Comparison of ENCODE assay signal across 1 cellular context in the genomic region with DNA sequence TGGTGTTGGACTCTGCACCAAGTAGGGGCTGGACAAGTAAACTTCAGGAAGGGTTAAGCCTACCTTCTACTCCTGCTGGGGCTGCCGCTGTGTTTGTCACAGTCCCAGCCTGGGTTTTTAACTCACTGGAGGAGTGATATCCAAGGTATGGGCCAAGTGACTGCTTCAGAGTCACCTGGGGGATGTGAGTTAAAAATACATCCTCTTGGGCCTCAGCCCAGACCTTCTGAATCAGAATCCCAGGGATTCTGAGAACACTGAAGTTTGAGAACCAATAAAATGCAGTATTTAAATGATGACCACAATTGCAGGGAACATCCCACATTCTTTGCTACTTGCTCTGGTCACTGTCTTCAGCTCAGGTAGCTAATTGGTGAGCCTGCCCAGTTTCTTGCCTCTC.
TF ChIP-seq lines count a peak whose summit lies in the region.

No MANE protein-coding gene starts in this region.

TF ChIP-seq in GM23338, 12 proteins besides CTCF, POLR2A, EP300 and RAD21 (continued from another document):
- TF ChIP-seq, protein P1, sequence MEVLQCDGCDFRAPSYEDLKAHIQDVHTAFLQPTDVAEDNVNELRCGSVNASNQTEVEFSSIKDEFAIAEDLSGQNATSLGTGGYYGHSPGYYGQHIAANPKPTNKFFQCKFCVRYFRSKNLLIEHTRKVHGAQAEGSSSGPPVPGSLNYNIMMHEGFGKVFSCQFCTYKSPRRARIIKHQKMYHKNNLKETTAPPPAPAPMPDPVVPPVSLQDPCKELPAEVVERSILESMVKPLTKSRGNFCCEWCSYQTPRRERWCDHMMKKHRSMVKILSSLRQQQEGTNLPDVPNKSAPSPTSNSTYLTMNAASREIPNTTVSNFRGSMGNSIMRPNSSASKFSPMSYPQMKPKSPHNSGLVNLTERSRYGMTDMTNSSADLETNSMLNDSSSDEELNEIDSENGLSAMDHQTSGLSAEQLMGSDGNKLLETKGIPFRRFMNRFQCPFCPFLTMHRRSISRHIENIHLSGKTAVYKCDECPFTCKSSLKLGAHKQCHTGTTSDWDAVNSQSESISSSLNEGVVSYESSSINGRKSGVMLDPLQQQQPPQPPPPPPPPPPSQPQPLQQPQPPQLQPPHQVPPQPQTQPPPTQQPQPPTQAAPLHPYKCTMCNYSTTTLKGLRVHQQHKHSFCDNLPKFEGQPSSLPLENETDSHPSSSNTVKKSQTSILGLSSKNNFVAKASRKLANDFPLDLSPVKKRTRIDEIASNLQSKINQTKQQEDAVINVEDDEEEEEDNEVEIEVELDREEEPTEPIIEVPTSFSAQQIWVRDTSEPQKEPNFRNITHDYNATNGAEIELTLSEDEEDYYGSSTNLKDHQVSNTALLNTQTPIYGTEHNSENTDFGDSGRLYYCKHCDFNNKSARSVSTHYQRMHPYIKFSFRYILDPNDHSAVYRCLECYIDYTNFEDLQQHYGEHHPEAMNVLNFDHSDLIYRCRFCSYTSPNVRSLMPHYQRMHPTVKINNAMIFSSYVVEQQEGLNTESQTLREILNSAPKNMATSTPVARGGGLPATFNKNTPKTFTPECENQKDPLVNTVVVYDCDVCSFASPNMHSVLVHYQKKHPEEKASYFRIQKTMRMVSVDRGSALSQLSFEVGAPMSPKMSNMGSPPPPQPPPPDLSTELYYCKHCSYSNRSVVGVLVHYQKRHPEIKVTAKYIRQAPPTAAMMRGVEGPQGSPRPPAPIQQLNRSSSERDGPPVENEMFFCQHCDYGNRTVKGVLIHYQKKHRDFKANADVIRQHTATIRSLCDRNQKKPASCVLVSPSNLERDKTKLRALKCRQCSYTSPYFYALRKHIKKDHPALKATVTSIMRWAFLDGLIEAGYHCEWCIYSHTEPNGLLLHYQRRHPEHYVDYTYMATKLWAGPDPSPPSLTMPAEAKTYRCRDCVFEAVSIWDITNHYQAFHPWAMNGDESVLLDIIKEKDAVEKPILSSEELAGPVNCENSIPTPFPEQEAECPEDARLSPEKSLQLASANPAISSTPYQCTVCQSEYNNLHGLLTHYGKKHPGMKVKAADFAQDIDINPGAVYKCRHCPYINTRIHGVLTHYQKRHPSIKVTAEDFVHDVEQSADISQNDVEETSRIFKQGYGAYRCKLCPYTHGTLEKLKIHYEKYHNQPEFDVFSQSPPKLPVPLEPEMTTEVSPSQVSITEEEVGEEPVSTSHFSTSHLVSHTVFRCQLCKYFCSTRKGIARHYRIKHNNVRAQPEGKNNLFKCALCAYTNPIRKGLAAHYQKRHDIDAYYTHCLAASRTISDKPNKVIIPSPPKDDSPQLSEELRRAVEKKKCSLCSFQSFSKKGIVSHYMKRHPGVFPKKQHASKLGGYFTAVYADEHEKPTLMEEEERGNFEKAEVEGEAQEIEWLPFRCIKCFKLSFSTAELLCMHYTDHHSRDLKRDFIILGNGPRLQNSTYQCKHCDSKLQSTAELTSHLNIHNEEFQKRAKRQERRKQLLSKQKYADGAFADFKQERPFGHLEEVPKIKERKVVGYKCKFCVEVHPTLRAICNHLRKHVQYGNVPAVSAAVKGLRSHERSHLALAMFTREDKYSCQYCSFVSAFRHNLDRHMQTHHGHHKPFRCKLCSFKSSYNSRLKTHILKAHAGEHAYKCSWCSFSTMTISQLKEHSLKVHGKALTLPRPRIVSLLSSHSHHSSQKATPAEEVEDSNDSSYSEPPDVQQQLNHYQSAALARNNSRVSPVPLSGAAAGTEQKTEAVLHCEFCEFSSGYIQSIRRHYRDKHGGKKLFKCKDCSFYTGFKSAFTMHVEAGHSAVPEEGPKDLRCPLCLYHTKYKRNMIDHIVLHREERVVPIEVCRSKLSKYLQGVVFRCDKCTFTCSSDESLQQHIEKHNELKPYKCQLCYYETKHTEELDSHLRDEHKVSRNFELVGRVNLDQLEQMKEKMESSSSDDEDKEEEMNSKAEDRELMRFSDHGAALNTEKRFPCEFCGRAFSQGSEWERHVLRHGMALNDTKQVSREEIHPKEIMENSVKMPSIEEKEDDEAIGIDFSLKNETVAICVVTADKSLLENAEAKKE (CRISPR knock-in tag; IDR thresholded peaks at IDR 0.05) = no peak
- TF ChIP-seq CREB1 (CRISPR knock-in tag; IDR thresholded peaks at IDR 0.05; ENCODE audit: low read depth) = no peak
- TF ChIP-seq, protein P2, sequence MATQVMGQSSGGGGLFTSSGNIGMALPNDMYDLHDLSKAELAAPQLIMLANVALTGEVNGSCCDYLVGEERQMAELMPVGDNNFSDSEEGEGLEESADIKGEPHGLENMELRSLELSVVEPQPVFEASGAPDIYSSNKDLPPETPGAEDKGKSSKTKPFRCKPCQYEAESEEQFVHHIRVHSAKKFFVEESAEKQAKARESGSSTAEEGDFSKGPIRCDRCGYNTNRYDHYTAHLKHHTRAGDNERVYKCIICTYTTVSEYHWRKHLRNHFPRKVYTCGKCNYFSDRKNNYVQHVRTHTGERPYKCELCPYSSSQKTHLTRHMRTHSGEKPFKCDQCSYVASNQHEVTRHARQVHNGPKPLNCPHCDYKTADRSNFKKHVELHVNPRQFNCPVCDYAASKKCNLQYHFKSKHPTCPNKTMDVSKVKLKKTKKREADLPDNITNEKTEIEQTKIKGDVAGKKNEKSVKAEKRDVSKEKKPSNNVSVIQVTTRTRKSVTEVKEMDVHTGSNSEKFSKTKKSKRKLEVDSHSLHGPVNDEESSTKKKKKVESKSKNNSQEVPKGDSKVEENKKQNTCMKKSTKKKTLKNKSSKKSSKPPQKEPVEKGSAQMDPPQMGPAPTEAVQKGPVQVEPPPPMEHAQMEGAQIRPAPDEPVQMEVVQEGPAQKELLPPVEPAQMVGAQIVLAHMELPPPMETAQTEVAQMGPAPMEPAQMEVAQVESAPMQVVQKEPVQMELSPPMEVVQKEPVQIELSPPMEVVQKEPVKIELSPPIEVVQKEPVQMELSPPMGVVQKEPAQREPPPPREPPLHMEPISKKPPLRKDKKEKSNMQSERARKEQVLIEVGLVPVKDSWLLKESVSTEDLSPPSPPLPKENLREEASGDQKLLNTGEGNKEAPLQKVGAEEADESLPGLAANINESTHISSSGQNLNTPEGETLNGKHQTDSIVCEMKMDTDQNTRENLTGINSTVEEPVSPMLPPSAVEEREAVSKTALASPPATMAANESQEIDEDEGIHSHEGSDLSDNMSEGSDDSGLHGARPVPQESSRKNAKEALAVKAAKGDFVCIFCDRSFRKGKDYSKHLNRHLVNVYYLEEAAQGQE (IDR thresholded peaks at IDR 0.05; ENCODE audit: unreplicated experiment) = no peak
- no peak for TF ChIP-seq STAT1 (IDR thresholded peaks at IDR 0.05; ENCODE audit: unreplicated experiment)
TF ChIP-seq in GM23338: peak in this region for 0.
